ENCODE assay signal across 23 cellular contexts in the genomic region with DNA sequence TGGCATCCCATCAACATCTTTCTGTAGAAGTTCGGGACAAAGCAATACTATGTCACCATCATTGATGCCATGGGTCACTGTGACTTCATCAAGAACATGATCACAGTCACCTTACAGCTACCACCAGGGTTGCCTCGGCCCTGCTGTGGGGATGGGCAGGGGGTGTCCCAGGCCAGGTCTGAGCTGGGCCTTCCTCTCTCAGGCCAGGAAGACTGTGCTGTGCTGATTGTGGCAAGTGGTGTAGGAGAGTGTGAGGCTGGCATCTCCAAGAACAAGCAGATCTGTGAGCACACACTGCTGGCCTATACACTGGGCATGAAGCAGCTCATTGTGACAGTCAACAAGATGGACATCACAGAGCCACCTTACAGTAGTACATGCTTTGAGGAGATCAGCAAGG.
"Had no signal": no experiment of that assay in that cellular context is flagged by ENCODE, and none has a peak within 500 bp of the region (broad histone marks: within the 10 kb centered on the region; RNA-seq: fewer than 3 reads in every experiment).

No MANE protein-coding gene starts in this region.

- H3K9me3 Mint-ChIP-seq: effector memory CD8-positive, alpha-beta T cell; endodermal cell had no signal

- H3K27ac ChIP-seq: colonic mucosa, coronary artery, dorsolateral prefrontal cortex, epithelial cell of prostate, esophagus muscularis mucosa, esophagus squamous epithelium, foreskin keratinocyte, gastrocnemius medialis, gastroesophageal sphincter had no signal

- H3K27me3 ChIP-seq: colonic mucosa, dorsolateral prefrontal cortex, esophagus muscularis mucosa, esophagus squamous epithelium, gastrocnemius medialis had no signal

- H3K4me3 Mint-ChIP-seq: dendritic cell treated with granulocyte-macrophage colony-stimulating factor and Interleukin-4, amounts not matched to agents 40 ng/mL and 50 ng/mL, for 4 days; effector memory CD8-positive, alpha-beta T cell; endodermal cell had no signal

- ATAC-seq: effector memory CD8-positive, alpha-beta T cell; esophagus mucosa; foreskin keratinocyte; gastrocnemius medialis; gastroesophageal sphincter had no signal

- H3K4me1 ChIP-seq: colonic mucosa, esophagus muscularis mucosa, foreskin keratinocyte, gastrocnemius medialis, gastroesophageal sphincter had no signal

- H3K4me3 ChIP-seq: colonic mucosa, coronary artery, dorsolateral prefrontal cortex, esophagus muscularis mucosa, esophagus squamous epithelium, gastrocnemius medialis, gastroesophageal sphincter had no signal

- H3K27ac Mint-ChIP-seq: dendritic cell treated with granulocyte-macrophage colony-stimulating factor and Interleukin-4, amounts not matched to agents 40 ng/mL and 50 ng/mL, for 4 days; effector memory CD8-positive, alpha-beta T cell; endodermal cell had no signal

- H3K9me3 ChIP-seq: colonic mucosa, esophagus muscularis mucosa, esophagus squamous epithelium, gastrocnemius medialis, gastroesophageal sphincter had no signal

- H3K36me3 ChIP-seq: colonic mucosa, esophagus muscularis mucosa, esophagus squamous epithelium, gastrocnemius medialis, gastroesophageal sphincter had no signal

- DNase-seq: colonic mucosa; cortex of kidney; dermis blood vessel endothelial cell; dorsolateral prefrontal cortex; effector CD4-positive, alpha-beta T cell; effector CD8-positive, alpha-beta T cell; effector memory CD4-positive, alpha-beta T cell; effector memory CD8-positive, alpha-beta T cell; endodermal cell; erythroblast; esophagus squamous epithelium; foreskin fibroblast; foreskin keratinocyte; foreskin melanocyte; gastrocnemius medialis; glutamatergic neuron; head of caudate nucleus had no signal

- H3K4me1 Mint-ChIP-seq: endodermal cell had no signal
